ENCODE assay signal across 25 cellular contexts in the genomic region with DNA sequence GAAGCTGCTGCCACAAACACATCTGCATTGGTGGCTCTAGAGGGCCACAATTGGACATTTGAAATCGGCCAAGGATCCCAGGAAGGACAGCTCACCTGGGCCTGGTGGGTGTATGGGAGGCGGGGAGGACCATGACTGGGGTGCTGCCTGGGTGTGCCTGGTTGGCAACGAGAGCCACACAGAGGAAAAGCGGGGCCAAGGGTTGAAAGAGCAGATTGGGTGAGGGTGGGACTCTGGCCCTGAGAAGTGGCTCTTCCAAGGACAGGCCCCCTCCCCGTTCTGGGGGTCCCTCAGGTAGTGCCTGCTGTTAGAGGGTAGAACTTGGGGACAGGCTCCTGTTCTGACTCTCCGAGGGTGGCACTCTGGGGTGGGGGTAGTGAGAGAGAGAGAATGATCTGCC.
DNase-seq lines count a peak whose midpoint lies in the region; ATAC-seq and TF ChIP-seq lines count a peak whose summit lies in the region.
"Had no signal": no experiment of that assay in that cellular context is flagged by ENCODE, and none has a peak within 500 bp of the region (broad histone marks: within the 10 kb centered on the region; RNA-seq: fewer than 3 reads in every experiment).

No MANE protein-coding gene starts in this region.

- H3K27ac ChIP-seq in stomach, result no peak overlapping the region
- H3K27ac ChIP-seq: SJCRH30 had no signal

- H3K4me1 ChIP-seq in stomach, result no peaks in the 10 kb centered on the region

- no peaks in the 10 kb centered on the region for H3K27me3 Mint-ChIP-seq in neural crest cell (ENCODE audit: low read depth)
- H3K27me3 Mint-ChIP-seq: CD4-positive, CD25-positive, alpha-beta regulatory T cell had no signal

- no peaks in the 10 kb centered on the region for H3K9me3 Mint-ChIP-seq in neural crest cell
- no peaks in the 10 kb centered on the region for H3K9me3 Mint-ChIP-seq in stimulated activated effector memory CD8-positive, alpha-beta T cell treated with anti-CD3 and anti-CD28 coated beads, Interleukin-12 subunit alpha, Interleukin-12 subunit beta, amount 100 ng/mL, for 72 hours
- H3K9me3 Mint-ChIP-seq: CD4-positive, CD25-positive, alpha-beta regulatory T cell; H9; HFFc6 had no signal

- H3K36me3 ChIP-seq in H7 (replicated peaks; ENCODE audit: control insufficient read depth, insufficient read depth, low read length) (no peaks in the 10 kb centered on the region), stomach (no peaks in the 10 kb centered on the region)
- H3K36me3 ChIP-seq: MG63 had no signal

- TF ChIP-seq CTCF in neural crest cell (conservative IDR thresholded peaks at IDR 0.05) (no peak), stomach (IDR thresholded peaks at IDR 0.05) (no peak)

- H3K4me3 Mint-ChIP-seq in neural crest cell, result no peak overlapping the region
- H3K4me3 Mint-ChIP-seq in stimulated activated effector memory CD8-positive, alpha-beta T cell treated with anti-CD3 and anti-CD28 coated beads, Interleukin-12 subunit alpha, Interleukin-12 subunit beta, amount 100 ng/mL, for 72 hours, result no peak overlapping the region
- H3K4me3 Mint-ChIP-seq: CD4-positive, CD25-positive, alpha-beta regulatory T cell; H9; HFFc6 had no signal

- peak overlapping the region; percentile 62 for H3K27ac Mint-ChIP-seq in neural crest cell (ENCODE audit: unreplicated experiment)
- H3K27ac Mint-ChIP-seq in stimulated activated effector memory CD8-positive, alpha-beta T cell treated with anti-CD3 and anti-CD28 coated beads, Interleukin-12 subunit alpha, Interleukin-12 subunit beta, amount 100 ng/mL, for 72 hours, result no peak overlapping the region
- H3K27ac Mint-ChIP-seq: CD4-positive, CD25-positive, alpha-beta regulatory T cell; H9; HFFc6 had no signal

- intact Hi-C loops in stomach (cut with DNase I; ENCODE audit: low total_unique reads), result no loop called here

- no peaks in the 10 kb centered on the region for H3K9me3 ChIP-seq in stomach
- H3K9me3 ChIP-seq: MG63, SJCRH30 had no signal

- no peak for TF ChIP-seq POLR2A in stomach (IDR thresholded peaks at IDR 0.05)

- H3K4me3 ChIP-seq in H7 (ENCODE audit: insufficient read depth, low read depth, low read length) (no peak overlapping the region), stomach (no peak overlapping the region)
- H3K4me3 ChIP-seq: MG63, SJCRH30 had no signal

- ATAC-seq in stimulated activated effector memory CD8-positive, alpha-beta T cell treated with anti-CD3 and anti-CD28 coated beads, Interleukin-12 subunit alpha, Interleukin-12 subunit beta, amount 100 ng/mL, for 72 hours, result no peak
- ATAC-seq in HG02642 (IDR thresholded peaks at IDR 0.05; ENCODE audit: poor library complexity, unreplicated experiment), result no peak
- ATAC-seq: PC-3 had no signal

- peaks cover 4% of the 10 kb centered on the region for H3K36me3 Mint-ChIP-seq in neural crest cell (ENCODE audit: low read depth)
- H3K36me3 Mint-ChIP-seq in stimulated activated effector memory CD8-positive, alpha-beta T cell treated with anti-CD3 and anti-CD28 coated beads, Interleukin-12 subunit alpha, Interleukin-12 subunit beta, amount 100 ng/mL, for 72 hours, result no peaks in the 10 kb centered on the region
- H3K36me3 Mint-ChIP-seq: CD4-positive, CD25-positive, alpha-beta regulatory T cell had no signal

- H3K4me1 Mint-ChIP-seq in neural crest cell, result peaks cover 5% of the 10 kb centered on the region
- H3K4me1 Mint-ChIP-seq in stimulated activated effector memory CD8-positive, alpha-beta T cell treated with anti-CD3 and anti-CD28 coated beads, Interleukin-12 subunit alpha, Interleukin-12 subunit beta, amount 100 ng/mL, for 72 hours, result peaks cover 6% of the 10 kb centered on the region

- 71 to 80% (median 74%) methylated on average over 6 of the region's 6 CpGs for whole genome bisulfite sequencing in stomach, 5 donors

- H3K27me3 ChIP-seq in H7 (ENCODE audit: control insufficient read depth, insufficient read depth, low read length), result no peaks in the 10 kb centered on the region
- no peaks in the 10 kb centered on the region for H3K27me3 ChIP-seq in stomach
- H3K27me3 ChIP-seq: MG63, SJCRH30 had no signal

- DNase-seq in activated CD8-positive, alpha-beta memory T cell treated with anti-CD3 and anti-CD28 coated beads for 24 hours, result peak; percentile 47
- DNase-seq in activated CD8-positive, alpha-beta memory T cell treated with anti-CD3 and anti-CD28 coated beads, Interleukin-2, amount 50 U/mL, for 4 hours, result no peak
- DNase-seq in H7, result peak; percentile 9
- DNase-seq in neural crest cell (ENCODE audit: low read depth, low spot score), result no peak
- peak; percentile 10 for DNase-seq in stomach
- no peak for DNase-seq in iPS-NIHi7 (ENCODE audit: extremely low spot score)
- no peak for DNase-seq in stimulated activated effector memory CD8-positive, alpha-beta T cell treated with anti-CD3 and anti-CD28 coated beads, Interleukin-12 subunit alpha, Interleukin-12 subunit beta, amount 100 ng/mL, for 72 hours (ENCODE audit: low spot score in 2 of 2)
- DNase-seq: 8988T; CD4-positive, CD25-positive, alpha-beta regulatory T cell; H9; HFFc6; IMR-90; KG1; MG63; NCI-H1105 treated with DMSO at 0.1 percent for 48 hours; NCI-H146; NCI-H1930; NCI-H2107; NCI-H446; NCI-H524 treated with DMSO at 0.1 percent for 48 hours; NCI-H774; NK-92 treated with Interleukin-12 subunit alpha and Interleukin-12 subunit beta, amount 100 ng/mL, for 24 hours; PC-3; SJCRH30 had no signal

- TF ChIP-seq EP300 in stomach (IDR thresholded peaks at IDR 0.05), result no peak

Comparison
In these comparisons a context has a peak if more than half of its experiments do, and no peak if none do; other contexts are left out.
1. DNase-seq: peak in activated CD8-positive, alpha-beta memory T cell treated with anti-CD3 and anti-CD28 coated beads for 24 hours (single experiment), H7 (single experiment) and stomach (single experiment); none in activated CD8-positive, alpha-beta memory T cell treated with anti-CD3 and anti-CD28 coated beads, Interleukin-2, amount 50 U/mL, for 4 hours (single experiment), neural crest cell (single experiment), iPS-NIHi7 (single experiment) and stimulated activated effector memory CD8-positive, alpha-beta T cell treated with anti-CD3 and anti-CD28 coated beads, Interleukin-12 subunit alpha, Interleukin-12 subunit beta, amount 100 ng/mL, for 72 hours (0 of 2).